ENCODE assay signal across 26 cellular contexts in the genomic region with DNA sequence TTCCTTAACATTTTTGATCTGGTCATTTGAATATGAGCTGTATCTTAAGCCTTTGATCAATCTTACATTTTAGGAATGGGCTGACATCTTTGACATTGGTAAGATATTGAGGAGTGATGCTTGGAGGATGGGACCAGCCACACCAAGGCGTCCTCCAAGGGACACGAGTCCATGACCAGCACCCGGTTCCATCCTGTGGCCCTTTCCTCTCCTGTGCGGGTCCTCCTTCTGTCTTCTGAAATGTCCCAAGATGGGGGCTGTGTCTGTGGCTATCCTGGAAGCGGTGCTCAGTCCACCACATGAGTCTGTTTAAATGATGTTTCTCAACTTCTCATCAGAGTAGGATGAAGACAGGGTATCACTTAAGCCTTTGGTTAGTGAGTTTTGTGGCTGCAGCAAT.
"Had no signal": no experiment of that assay in that cellular context is flagged by ENCODE, and none has a peak within 500 bp of the region (broad histone marks: within the 10 kb centered on the region; RNA-seq: fewer than 3 reads in every experiment).

No MANE protein-coding gene starts in this region.

- H3K4me3 ChIP-seq: Peyer's patch, SJSA1 had no signal

- H3K4me2 ChIP-seq: KMS-11, SK-N-SH had no signal

- H3K9me3 ChIP-seq: Peyer's patch, SJSA1, SK-N-SH had no signal

- H3K9ac ChIP-seq: KMS-11, SK-N-SH had no signal

- DNase-seq: activated CD4-positive, alpha-beta T cell treated with anti-CD3 and anti-CD28 coated beads, Interleukin-2, amount 10 ng/mL, durations not matched to agents 7 days and 5 days; activated CD4-positive, alpha-beta T cell treated with anti-CD3 and anti-CD28 coated beads, Interleukin-2, amount 50 U/mL, for 48 hours; activated naive CD4-positive, alpha-beta T cell; activated naive CD4-positive, alpha-beta T cell treated with anti-CD3 and anti-CD28 coated beads, Interleukin-2, amount 50 U/mL, for 16 hours; activated naive CD8-positive, alpha-beta T cell treated with anti-CD3 and anti-CD28 coated beads for 36 hours; activated T-cell treated with anti-CD3 and anti-CD28 coated beads for 4 hours; activated T-cell treated with anti-CD3 and anti-CD28 coated beads, Interleukin-2, amount 50 U/mL, for 4 hours; amniotic stem cell; aorta; brain microvascular endothelial cell; MM.1S; MV-4-11; NCI-H1092; NCI-H1436 treated with DMSO at 0.1 percent for 48 hours; NCI-H187; NCI-H2081; NCI-H510A; NCI-H526; NK-92 treated with Interleukin-12 subunit alpha and Interleukin-12 subunit beta, amount 100 ng/mL, for 24 hours; PC-3; Peyer's patch; RPMI8226; SHP77 treated with DMSO at 0.1 percent for 48 hours; SK-N-SH had no signal

- H3K27me3 ChIP-seq: brain microvascular endothelial cell, Peyer's patch had no signal

- ATAC-seq: activated T-cell treated with anti-CD3 and anti-CD28 coated beads, Interleukin-2, amount 50 U/mL, for 4 hours; PC-3 had no signal

- H3K27ac ChIP-seq: brain microvascular endothelial cell, KMS-11, Peyer's patch, SJSA1 had no signal

- H3K4me1 ChIP-seq: SJSA1 had no signal

- H3K36me3 ChIP-seq: brain microvascular endothelial cell, Peyer's patch, SJSA1 had no signal
